ENCODE assay signal across 21 cellular contexts in the genomic region with DNA sequence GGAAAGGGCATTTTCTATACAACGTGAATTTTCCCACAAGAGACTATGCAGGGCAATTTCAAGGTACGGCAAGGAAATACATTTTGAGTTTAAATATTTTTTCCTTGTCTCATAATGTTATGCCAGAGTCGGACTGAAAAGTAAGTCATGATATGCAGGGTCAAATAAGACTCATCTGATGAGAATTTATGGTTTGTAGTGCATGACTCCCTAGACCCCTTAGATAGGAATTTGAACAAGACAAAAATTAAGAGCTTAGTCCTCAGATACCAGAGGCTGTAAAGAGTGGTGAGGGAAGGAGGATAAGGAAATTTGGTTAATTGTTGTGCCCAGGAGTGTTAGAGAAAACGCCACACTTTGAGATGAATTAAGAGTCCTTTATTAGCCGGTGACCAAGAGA.
"Had no signal": no experiment of that assay in that cellular context is flagged by ENCODE, and none has a peak within 500 bp of the region (broad histone marks: within the 10 kb centered on the region; RNA-seq: fewer than 3 reads in every experiment).

No MANE protein-coding gene starts in this region.

- H3K4me1 ChIP-seq: foreskin keratinocyte, tibial artery had no signal

- H3K4me3 ChIP-seq: tibial artery had no signal

- H3K27ac ChIP-seq: brain microvascular endothelial cell, foreskin keratinocyte, tibial artery had no signal

- ATAC-seq: activated CD8-positive, alpha-beta T cell treated with anti-CD3 and anti-CD28 coated beads, Interleukin-2, amount 10 ng/mL, durations not matched to agents 7 days and 5 days; foreskin keratinocyte; left lobe of liver had no signal

- H3K4me1 Mint-ChIP-seq: activated naive CD4-positive, alpha-beta T cell treated with anti-CD3 and anti-CD28 coated beads, Interleukin-2, amount 50 U/mL, for 24 hours; immature natural killer cell; neural crest cell had no signal

- H3K27ac Mint-ChIP-seq: activated CD8-positive, alpha-beta T cell treated with anti-CD3 and anti-CD28 coated beads, Interleukin-2, amount 10 ng/mL, durations not matched to agents 7 days and 5 days; activated naive CD4-positive, alpha-beta T cell treated with anti-CD3 and anti-CD28 coated beads, Interleukin-2, amount 50 U/mL, for 24 hours; dendritic cell treated with granulocyte-macrophage colony-stimulating factor and Interleukin-4, amounts not matched to agents 40 ng/mL and 50 ng/mL, for 4 days; immature natural killer cell; stimulated activated naive CD8-positive, alpha-beta T cell treated with anti-CD3 and anti-CD28 coated beads, Interleukin-15, Interleukin-2, amounts not matched to agents 100 ng/mL and 50 ng/mL, for 24 hours had no signal

- DNase-seq: activated CD4-positive, alpha-beta T cell treated with anti-CD3 and anti-CD28 coated beads for 1 hour; activated CD4-positive, alpha-beta T cell treated with anti-CD3 and anti-CD28 coated beads, Interleukin-2, amount 50 U/mL, for 1 hour; activated CD8-positive, alpha-beta T cell treated with anti-CD3 and anti-CD28 coated beads, Interleukin-2, amount 10 ng/mL, durations not matched to agents 7 days and 5 days; activated gamma-delta T cell treated with Interleukin-2 at 50 U/mL for 16 hours; aorta; brain microvascular endothelial cell; caudate nucleus; effector CD4-positive, alpha-beta T cell; erythroblast; foreskin keratinocyte; immature natural killer cell; occipital lobe; stimulated activated CD4-positive, alpha-beta T cell treated with anti-CD3 and anti-CD28 coated beads, Interleukin-12 subunit alpha, Interleukin-12 subunit beta, amount 100 ng/mL, for 4 hours; substantia nigra; T-helper 1 cell; tibial artery had no signal

- H3K4me3 Mint-ChIP-seq: activated CD8-positive, alpha-beta T cell treated with anti-CD3 and anti-CD28 coated beads, Interleukin-2, amount 10 ng/mL, durations not matched to agents 7 days and 5 days; activated naive CD4-positive, alpha-beta T cell treated with anti-CD3 and anti-CD28 coated beads, Interleukin-2, amount 50 U/mL, for 24 hours; dendritic cell treated with granulocyte-macrophage colony-stimulating factor and Interleukin-4, amounts not matched to agents 40 ng/mL and 50 ng/mL, for 4 days; immature natural killer cell; neural crest cell; stimulated activated naive CD8-positive, alpha-beta T cell treated with anti-CD3 and anti-CD28 coated beads, Interleukin-15, Interleukin-2, amounts not matched to agents 100 ng/mL and 50 ng/mL, for 24 hours had no signal

- H3K9me3 ChIP-seq: tibial artery had no signal

- H3K9me3 Mint-ChIP-seq: neural crest cell had no signal

- H3K27me3 Mint-ChIP-seq: dendritic cell treated with granulocyte-macrophage colony-stimulating factor and Interleukin-4, amounts not matched to agents 40 ng/mL and 50 ng/mL, for 4 days; stimulated activated naive CD8-positive, alpha-beta T cell treated with anti-CD3 and anti-CD28 coated beads, Interleukin-15, Interleukin-2, amounts not matched to agents 100 ng/mL and 50 ng/mL, for 24 hours had no signal

- H3K36me3 ChIP-seq: brain microvascular endothelial cell, tibial artery had no signal

- H3K27me3 ChIP-seq: brain microvascular endothelial cell, foreskin keratinocyte, tibial artery had no signal

- H3K36me3 Mint-ChIP-seq: activated naive CD4-positive, alpha-beta T cell treated with anti-CD3 and anti-CD28 coated beads, Interleukin-2, amount 50 U/mL, for 24 hours; immature natural killer cell had no signal
